ENCODE assay signal across 1 cellular context in genomic region chr3:18449618-18450017, GRCh38. TPM values are rescaled to one million over a fixed set of nuclear protein-coding genes. Genes with fewer than 3 reads are reported as not detected.
"Had no signal": no experiment of that assay in that cellular context is flagged by ENCODE, and none has a peak within 500 bp of the region (broad histone marks: within the 10 kb centered on the region; RNA-seq: fewer than 3 reads in every experiment).

No MANE protein-coding gene starts in this region.

RNA-seq across cellular contexts. Expression of gene SATB1, which starts 24.5 kb away (rescaled TPM):
- total RNA-seq: HepG2 had no signal
